ENCODE assay signal across 3 cellular contexts in genomic region chr7:35956988-35957387, GRCh38.
DNase-seq lines count a peak whose midpoint lies in the region; ATAC-seq, FAIRE-seq and TF ChIP-seq lines count a peak whose summit lies in the region.
"Not testable (repeated sequence)": the region's sequence is repeated elsewhere in the genome, so short reads cannot be mapped to it uniquely, and the experiment has no call there.

No MANE protein-coding gene starts in this region.

- CTCF ChIA-PET in HEK293 (lab: Yijun Ruan, JAX); K562 (lab: Yijun Ruan, JAX; ENCODE audit: low intra/inter-chr PET ratio): not testable (repeated sequence)

- H3K4me1 ChIP-seq in HEK293 (ENCODE audit: control insufficient read depth, insufficient read depth, low read length); K562 (replicated peaks in 1 of 2; ENCODE audit: control insufficient read depth in 2 of 2, insufficient read depth in 2 of 2, low read length in 2 of 2): not testable (repeated sequence)

- not testable (repeated sequence) for H3K9ac ChIP-seq in K562 (ENCODE audit: insufficient read depth in 1 of 2, low read depth in 2 of 2, low read length in 2 of 2)

- H3K9me3 ChIP-seq in HEK293 (ENCODE audit: control insufficient read depth, insufficient read depth, low read depth, low read length); K562 (replicated peaks; ENCODE audit: control insufficient read depth, insufficient read depth, low read depth, low read length): not testable (repeated sequence)

- TF ChIP-seq POLR2A in K562 (conservative IDR thresholded peaks at IDR 0.05) = not testable (repeated sequence)

- not testable (repeated sequence) for H2AFZ ChIP-seq in K562 (ENCODE audit: low read depth, low read length)

- H3K27ac ChIP-seq in HEK293 (ENCODE audit: extremely low read depth, low read depth, low read length); K562 (ENCODE audit: extremely low read depth, low read depth, low read length): not testable (repeated sequence)

- FAIRE-seq in K562 (lab: Jason Lieb, UNC) = not testable (repeated sequence)

- intact Hi-C loops in K562 (cut with micrococcal nuclease) = not testable (repeated sequence)

- BruUV-seq in K562 (replicated peaks; lab: Mats Ljungman, UMichigan) = not testable (repeated sequence)

- not testable (repeated sequence) for H3K9me1 ChIP-seq in K562 (ENCODE audit: control insufficient read depth, insufficient read depth, low read length)

- not testable (repeated sequence) for H3K36me3 ChIP-seq in HEK293 (ENCODE audit: control insufficient read depth in 2 of 2, insufficient read depth in 1 of 2, low read length in 2 of 2); K562 (ENCODE audit: control insufficient read depth, insufficient read depth, low read length)

- POLR2A ChIA-PET in HEK293 (lab: Yijun Ruan, JAX); K562 (lab: Yijun Ruan, JAX): not testable (repeated sequence)

- not testable (repeated sequence) for H3K4me2 ChIP-seq in K562 (ENCODE audit: insufficient read depth, low read length)

- in situ Hi-C loops in K562 (cut with MboI) = not testable (repeated sequence)

- H3K79me2 ChIP-seq in K562 (ENCODE audit: control insufficient read depth, insufficient read depth, low read length) = not testable (repeated sequence)

- not testable (repeated sequence) for TF ChIP-seq CTCF in HEK293 (tag by site-specific recombination; IDR thresholded peaks at IDR 0.05); K562 (IDR thresholded peaks at IDR 0.05 in 2 of 3, conservative IDR thresholded peaks at IDR 0.05 in 1 of 3; ENCODE audit: insufficient read depth in 2 of 3, low read depth in 1 of 3, low read length in 3 of 3)

- H4K20me1 ChIP-seq in K562 (replicated peaks; ENCODE audit: control insufficient read depth, insufficient read depth, low read length) = not testable (repeated sequence)

- H3K4me3 ChIP-seq in HEK293 (ENCODE audit: low read depth, low read length); K562: not testable (repeated sequence)

- not testable (repeated sequence) for ATAC-seq in SK-N-SH treated with all-trans-retinoic acid at 6 μM for 48 hours, K562

- H3K27me3 ChIP-seq in K562 (ENCODE audit: control insufficient read depth in 2 of 2, insufficient read depth in 2 of 2, low read length in 2 of 2) = not testable (repeated sequence)

- DNase-seq in K562 (ENCODE audit: extremely low read depth in 1 of 4, low spot score in 3 of 4) = not testable (repeated sequence)

- 6% methylated on average over 3 of the region's 3 CpGs for whole genome bisulfite sequencing in K562 (ENCODE audit: insufficient coverage, low coverage, missing lambda C conversion rate)

- TF ChIP-seq EP300 in K562 (IDR thresholded peaks at IDR 0.05; ENCODE audit: low read length) = not testable (repeated sequence)

- TF ChIP-seq RAD21 in K562 (CRISPR knock-in tag; conservative IDR thresholded peaks at IDR 0.05 in 1 of 2, IDR thresholded peaks at IDR 0.05 in 1 of 2) = not testable (repeated sequence)

TF ChIP-seq in HEK293, 187 proteins besides CTCF, POLR2A, EP300 and RAD21:
- TF ChIP-seq, protein P1, sequence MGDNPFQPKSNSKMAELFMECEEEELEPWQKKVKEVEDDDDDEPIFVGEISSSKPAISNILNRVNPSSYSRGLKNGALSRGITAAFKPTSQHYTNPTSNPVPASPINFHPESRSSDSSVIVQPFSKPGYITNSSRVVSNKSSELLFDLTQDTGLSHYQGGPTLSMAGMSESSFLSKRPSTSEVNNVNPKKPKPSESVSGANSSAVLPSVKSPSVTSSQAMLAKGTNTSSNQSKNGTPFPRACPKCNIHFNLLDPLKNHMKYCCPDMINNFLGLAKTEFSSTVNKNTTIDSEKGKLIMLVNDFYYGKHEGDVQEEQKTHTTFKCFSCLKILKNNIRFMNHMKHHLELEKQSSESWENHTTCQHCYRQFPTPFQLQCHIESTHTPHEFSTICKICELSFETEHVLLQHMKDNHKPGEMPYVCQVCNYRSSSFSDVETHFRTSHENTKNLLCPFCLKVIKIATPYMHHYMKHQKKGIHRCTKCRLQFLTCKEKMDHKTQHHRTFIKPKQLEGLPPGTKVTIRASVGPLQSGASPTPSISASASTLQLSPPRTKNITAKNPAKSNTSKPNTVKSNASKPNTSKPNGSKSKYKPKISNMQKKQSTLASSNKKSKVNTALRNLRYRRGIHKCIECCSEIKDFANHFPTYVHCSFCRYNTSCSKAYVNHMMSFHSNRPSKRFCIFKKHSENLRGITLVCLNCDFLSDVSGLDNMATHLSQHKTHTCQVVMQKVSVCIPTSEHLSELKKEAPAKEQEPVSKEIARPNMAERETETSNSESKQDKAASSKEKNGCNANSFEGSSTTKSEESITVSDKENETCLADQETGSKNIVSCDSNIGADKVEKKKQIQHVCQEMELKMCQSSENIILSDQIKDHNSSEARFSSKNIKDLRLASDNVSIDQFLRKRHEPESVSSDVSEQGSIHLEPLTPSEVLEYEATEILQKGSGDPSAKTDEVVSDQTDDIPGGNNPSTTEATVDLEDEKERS (tag by site-specific recombination; IDR thresholded peaks at IDR 0.05) = peak; percentile 18; the same call in 1 of the 2 replicates
- TF ChIP-seq ZNF146 (tag by site-specific recombination; IDR thresholded peaks at IDR 0.05) = peak; percentile 90

TF ChIP-seq in SK-N-SH treated with all-trans-retinoic acid at 6 μM for 48 hours, 23 proteins besides CTCF, POLR2A, EP300 and RAD21:
- peak; percentile 77 for TF ChIP-seq ZNF8 (CRISPR knock-in tag; IDR thresholded peaks at IDR 0.05)

TF ChIP-seq in K562, 482 proteins besides CTCF, POLR2A, EP300 and RAD21:
- peak; percentile 84 for TF ChIP-seq ZNF146 (CRISPR knock-in tag; IDR thresholded peaks at IDR 0.05; ENCODE audit: unreplicated experiment)
- TF ChIP-seq RBM25 (IDR thresholded peaks at IDR 0.05; ENCODE audit: low read depth, low read length, severe bottlenecking) = peak; percentile 8
- TF ChIP-seq KDM1A (IDR thresholded peaks at IDR 0.05) = peak in 1 of 2 experiments; percentile 9; a peak in 1 of 4 replicates
